ENCODE assay signal across 14 cellular contexts in genomic region chr1:195530961-195531360, GRCh38.
A peak's percentile ranks its signal among the peaks of the same experiment; 100 is the strongest.
DNase-seq lines count a peak whose midpoint lies in the region; TF ChIP-seq lines count a peak whose summit lies in the region.
"Had no signal": no experiment of that assay in that cellular context is flagged by ENCODE, and none has a peak within 500 bp of the region (broad histone marks: within the 10 kb centered on the region; RNA-seq: fewer than 3 reads in every experiment).

No MANE protein-coding gene starts in this region.

- H3K9me3 ChIP-seq in SU-DHL-6 (ENCODE audit: insufficient read depth, low read length) = no peaks in the 10 kb centered on the region
- H3K9me3 ChIP-seq: SJSA1 had no signal

- H3K36me3 ChIP-seq in SU-DHL-6 (ENCODE audit: low read length) = no peaks in the 10 kb centered on the region
- H3K36me3 ChIP-seq: SJSA1 had no signal

- TF ChIP-seq CTCF in SU-DHL-6 (IDR thresholded peaks at IDR 0.05; ENCODE audit: insufficient read depth, low read length, poor library complexity, severe bottlenecking) = no peak

- no peaks in the 10 kb centered on the region for H4K20me1 ChIP-seq in SU-DHL-6 (ENCODE audit: low read depth, low read length)

- DNase-seq in GM04504 (ENCODE audit: low read depth) (peak; percentile 4), fibroblast of peridontal ligament (ENCODE audit: extremely low read depth) (peak; percentile 36), skeletal muscle cell (ENCODE audit: low read depth) (peak; percentile 25), NCI-H2171 treated with DMSO at 0.1 percent for 48 hours (lab: John Stamatoyannopoulos, UW) (no peak)
- DNase-seq in stimulated activated CD4-positive, alpha-beta T cell treated with anti-CD3 and anti-CD28 coated beads, Interleukin-2, amount 100 ng/mL, for 48 hours = no peak
- DNase-seq in effector CD8-positive, alpha-beta T cell (lab: John Stamatoyannopoulos, UW) = no peak
- DNase-seq: C1 segment of cervical spinal cord, DMS153, NCI-H2107, NCI-H446, PC-3, T-helper 1 cell had no signal

- no peak overlapping the region for H3K27ac ChIP-seq in SU-DHL-6 (ENCODE audit: low read depth, low read length)
- H3K27ac ChIP-seq: SJSA1 had no signal

- H3K27me3 ChIP-seq in SU-DHL-6 (ENCODE audit: low read length) = no peaks in the 10 kb centered on the region
- H3K27me3 ChIP-seq: SJSA1 had no signal

- H3F3A ChIP-seq in SU-DHL-6 (ENCODE audit: insufficient read depth) = no peaks in the 10 kb centered on the region

- no peak overlapping the region for H3K9ac ChIP-seq in SU-DHL-6 (ENCODE audit: low read length)

- no peaks in the 10 kb centered on the region for H3K9me2 ChIP-seq in SU-DHL-6 (replicated peaks; ENCODE audit: insufficient read depth, low read length)

- no peaks in the 10 kb centered on the region for H3K79me2 ChIP-seq in SU-DHL-6 (ENCODE audit: insufficient read depth, low read length)

- H3K4me2 ChIP-seq in SU-DHL-6 (ENCODE audit: low read depth, low read length, poor library complexity, severe bottlenecking) = no peak overlapping the region

- no peak overlapping the region for H3K4me3 ChIP-seq in SU-DHL-6 (ENCODE audit: insufficient read depth, low read length, poor library complexity, severe bottlenecking)
- H3K4me3 ChIP-seq in skeletal muscle cell (ENCODE audit: low read depth, low read length) = no peak overlapping the region
- H3K4me3 ChIP-seq: SJSA1 had no signal

- peak overlapping the region; percentile 47 for H2AFZ ChIP-seq in SU-DHL-6 (ENCODE audit: low read depth, low read length, severe bottlenecking)

Comparison
In these comparisons a context has a peak if more than half of its experiments do, and no peak if none do; other contexts are left out.
1. DNase-seq: peak in GM04504 (single experiment), fibroblast of peridontal ligament (single experiment) and skeletal muscle cell (single experiment); none in NCI-H2171 treated with DMSO at 0.1 percent for 48 hours (single experiment), stimulated activated CD4-positive, alpha-beta T cell treated with anti-CD3 and anti-CD28 coated beads, Interleukin-2, amount 100 ng/mL, for 48 hours (0 of 2) and effector CD8-positive, alpha-beta T cell (single experiment).